8 cellular contexts compared by ENCODE assay signal in genomic region chr19:38899447-38900219, GRCh38. TPM values are rescaled to one million over a fixed set of nuclear protein-coding genes. Genes with fewer than 3 reads are reported as not detected.
A peak's percentile ranks its signal among the peaks of the same experiment; 100 is the strongest.
DNase-seq lines count a peak whose midpoint lies in the region; ATAC-seq and TF ChIP-seq lines count a peak whose summit lies in the region.

Gene NFKBIB, plus strand, starts transcription at chr19:38899969. Its CDS starts 64 bp downstream, at chr19:38900033.
Gene SIRT2, minus strand, starts transcription at chr19:38899618. Its CDS starts 97 bp downstream, at chr19:38899521.

- H3K27ac Mint-ChIP-seq in WTC11, result peak within 1 kb of the TSS; percentile 94

- H3K9me3 ChIP-seq in AG04450 (ENCODE audit: control insufficient read depth, insufficient read depth, low read length) (no peaks in the 10 kb centered on the region; the same call in 1 of the 2 replicates), smooth muscle cell (replicated peaks; ENCODE audit: low read depth) (no peaks in the 10 kb centered on the region)

- H3K36me3 Mint-ChIP-seq in WTC11, result no peaks in the 10 kb centered on the region; the same call in 1 of the 2 replicates

- H3K27ac ChIP-seq in AG04450 (ENCODE audit: low read depth, low read length), result peak within 1 kb of the TSS; percentile 82
- peak within 1 kb of the TSS; percentile 95 for H3K27ac ChIP-seq in smooth muscle cell (ENCODE audit: low read depth)

- H4K20me1 ChIP-seq in smooth muscle cell (ENCODE audit: low read depth), result no peaks in the 10 kb centered on the region

- peaks cover 24% of the 10 kb centered on the region for H3K27me3 Mint-ChIP-seq in WTC11 (ENCODE audit: low read depth)

- H3K27me3 ChIP-seq in AG04450 (ENCODE audit: control insufficient read depth, insufficient read depth, low read length) (no peaks in the 10 kb centered on the region), smooth muscle cell (ENCODE audit: low read depth) (no peaks in the 10 kb centered on the region)

- H3K4me1 ChIP-seq in smooth muscle cell (ENCODE audit: low read depth), result peaks cover 16% of the 10 kb centered on the region

- peaks cover 28% of the 10 kb centered on the region for H3K79me2 ChIP-seq in smooth muscle cell (ENCODE audit: low read depth)

- no peaks in the 10 kb centered on the region for H3K36me3 ChIP-seq in smooth muscle cell (ENCODE audit: low read depth)

- no peaks in the 10 kb centered on the region for H3F3A ChIP-seq in smooth muscle cell (ENCODE audit: low read depth)

- H3K4me2 ChIP-seq in smooth muscle cell, result peak within 1 kb of the TSS; percentile 97

- POLR2A ChIA-PET in AG04450 (lab: Yijun Ruan, JAX), result interaction anchor here (0.7 to 1.6 kb wide), 9 partner anchors 17 to 282 kb away, joined by 3 to 6 read pairs (median 4); partner anchors contain the start of genes ACTN4, MAP4K1, MRPS12 and SARS2
- POLR2A ChIA-PET in WTC11 (lab: Charles Lee), result interaction anchor here (1.0 to 1.4 kb wide), 6 partner anchors 9 to 51 kb away, joined by 3 to 11 read pairs (median 4); partner anchors contain the start of gene CCER2

- H3K9ac ChIP-seq in smooth muscle cell (ENCODE audit: low read depth), result peak within 1 kb of the TSS; percentile 95

- DNase-seq in AG04450 (ENCODE audit: low read depth, low spot score) (peak; percentile 98), NCI-H226 (peak; percentile 99), WTC11 (ENCODE audit: low spot score) (peak; percentile 99), cardiac fibroblast (ENCODE audit: low read depth in 2 of 2) (peak; percentile 99 to 100), iPS-NIHi7 (ENCODE audit: extremely low spot score) (peak; percentile 99), smooth muscle cell (lab: John Stamatoyannopoulos, UW; ENCODE audit: unreplicated experiment) (peak; percentile 91)

- WGBS in smooth muscle cell (ENCODE audit: low lambda C conversion rate), result under 1% methylated on average over 55 of the region's 65 CpGs

- H3K4me3 Mint-ChIP-seq in WTC11, result peak within 1 kb of the TSS; percentile 87

- peak within 1 kb of the TSS; percentile 81 for H2AFZ ChIP-seq in smooth muscle cell (ENCODE audit: low read depth)

- CTCF ChIA-PET in AG04450 (lab: Charles Lee), result interaction anchor here (0.6 to 2.5 kb wide), 5 partner anchors 12 to 265 kb away, joined by 3 to 23 read pairs (median 4); partner anchors contain the start of genes MRPS12 and SARS2
- CTCF ChIA-PET in WTC11 (lab: Charles Lee), result interaction anchor here (0.5 to 3.0 kb wide), 17 partner anchors 10 to 497 kb away, joined by 3 to 32 read pairs (median 3); partner anchors contain the start of genes CCER2, FAM98C, MRPS12 and RINL

- peaks cover 4% of the 10 kb centered on the region; the same call in 1 of the 2 replicates for H3K9me3 Mint-ChIP-seq in WTC11

- TF ChIP-seq CTCF in AG04450 (IDR thresholded peaks at IDR 0.05; ENCODE audit: low read depth, low read length), result no peak
- no peak for TF ChIP-seq CTCF in WTC11 (IDR thresholded peaks at IDR 0.05)
- no peak for TF ChIP-seq CTCF in cardiac fibroblast (IDR thresholded peaks at IDR 0.05; ENCODE audit: low read depth, low read length)
- TF ChIP-seq CTCF in smooth muscle cell (IDR thresholded peaks at IDR 0.05; ENCODE audit: borderline replicate concordance, insufficient read depth, poor library complexity, severe bottlenecking), result no peak

- H3K4me3 ChIP-seq in AG04450 (ENCODE audit: low read depth, low read length) (peak within 1 kb of the TSS; percentile 97), cardiac fibroblast (replicated peaks in 1 of 2; ENCODE audit: low read depth in 2 of 2, low read length in 2 of 2) (peak within 1 kb of the TSS; percentile 78 to 93), smooth muscle cell (peak within 1 kb of the TSS; percentile 70)

- H3K4me1 Mint-ChIP-seq in WTC11, result peaks cover 12% of the 10 kb centered on the region

- ATAC-seq in GM18909 (IDR thresholded peaks at IDR 0.05; ENCODE audit: poor library complexity, unreplicated experiment) (peak; percentile 91), HG03175 (IDR thresholded peaks at IDR 0.05; ENCODE audit: unreplicated experiment) (peak; percentile 91), WTC11 (peak; percentile 97)

TF ChIP-seq in WTC11, 78 proteins besides CTCF, POLR2A, EP300 and RAD21 (continues in another document):
- TF ChIP-seq CBFB (CRISPR knock-in tag; IDR thresholded peaks at IDR 0.05; ENCODE audit: low read depth) (no peak), ETV6 (CRISPR knock-in tag; IDR thresholded peaks at IDR 0.05) (peak; percentile 50; the same call in 1 of the 2 replicates), ZBTB21 (CRISPR knock-in tag; IDR thresholded peaks at IDR 0.05; ENCODE audit: borderline replicate concordance) (no peak), NFYB (CRISPR knock-in tag; conservative IDR thresholded peaks at IDR 0.05; ENCODE audit: low read depth) (peak; percentile 100), ATF3 (CRISPR knock-in tag; conservative IDR thresholded peaks at IDR 0.05) (no peak), ZNF232 (CRISPR knock-in tag; IDR thresholded peaks at IDR 0.05) (no peak), GRHL2 (CRISPR knock-in tag; IDR thresholded peaks at IDR 0.05; ENCODE audit: insufficient replicate concordance, severe bottlenecking) (no peak), FOXP4 (CRISPR knock-in tag; IDR thresholded peaks at IDR 0.05) (peak; percentile 51; the same call in 1 of the 2 replicates), ARID4B (CRISPR knock-in tag; IDR thresholded peaks at IDR 0.05; ENCODE audit: borderline replicate concordance) (0 out of 2 replicates have a peak, but pooled peaks have one; percentile 22), GABPB1 (CRISPR knock-in tag; IDR thresholded peaks at IDR 0.05) (peak; percentile 72; the same call in 1 of the 2 replicates), CREM (CRISPR knock-in tag; IDR thresholded peaks at IDR 0.05) (peak; percentile 84), NFATC4 (CRISPR knock-in tag; IDR thresholded peaks at IDR 0.05) (no peak), USF2 (CRISPR knock-in tag; IDR thresholded peaks at IDR 0.05) (peak; percentile 81), SOX15 (CRISPR knock-in tag; IDR thresholded peaks at IDR 0.05) (no peak)

RNA-seq across cellular contexts. Expression of gene NFKBIB, which starts in this region (rescaled TPM):
- polyA plus RNA-seq in AG04450 (2011; rRNA removed) (9.9 and 14.1 TPM in 2 replicates), smooth muscle cell (19.2 and 25.3 TPM in 2 replicates)
- polyA minus RNA-seq in AG04450 (2011; rRNA and poly(A)+ RNA removed), result 3.7 and 5.6 TPM in 2 replicates
- total RNA-seq in WTC11 (2021) (29.6 to 39.8 TPM (median 30.6 TPM) in 3 replicates), smooth muscle cell (10.6 and 10.9 TPM in 2 replicates)

RNA-seq across cellular contexts. Expression of gene SIRT2, which starts in this region (rescaled TPM):
- polyA plus RNA-seq in AG04450 (2011; rRNA removed) (45.5 and 61.3 TPM in 2 replicates), smooth muscle cell (45.9 and 48.4 TPM in 2 replicates)
- 31.4 and 36.2 TPM in 2 replicates for polyA minus RNA-seq in AG04450 (2011; rRNA and poly(A)+ RNA removed)
- total RNA-seq in WTC11 (2021) (9.5 to 10.7 TPM (median 10.2 TPM) in 3 replicates), smooth muscle cell (30.7 and 34.7 TPM in 2 replicates)

Comparison
In these comparisons a context has a peak if more than half of its experiments do, and no peak if none do; other contexts are left out.
1. Peak in every context shown above with its lines: DNase-seq, ATAC-seq, H3K4me3 ChIP-seq and H3K27ac ChIP-seq.